11 cellular contexts compared by ENCODE assay signal in the genomic region with DNA sequence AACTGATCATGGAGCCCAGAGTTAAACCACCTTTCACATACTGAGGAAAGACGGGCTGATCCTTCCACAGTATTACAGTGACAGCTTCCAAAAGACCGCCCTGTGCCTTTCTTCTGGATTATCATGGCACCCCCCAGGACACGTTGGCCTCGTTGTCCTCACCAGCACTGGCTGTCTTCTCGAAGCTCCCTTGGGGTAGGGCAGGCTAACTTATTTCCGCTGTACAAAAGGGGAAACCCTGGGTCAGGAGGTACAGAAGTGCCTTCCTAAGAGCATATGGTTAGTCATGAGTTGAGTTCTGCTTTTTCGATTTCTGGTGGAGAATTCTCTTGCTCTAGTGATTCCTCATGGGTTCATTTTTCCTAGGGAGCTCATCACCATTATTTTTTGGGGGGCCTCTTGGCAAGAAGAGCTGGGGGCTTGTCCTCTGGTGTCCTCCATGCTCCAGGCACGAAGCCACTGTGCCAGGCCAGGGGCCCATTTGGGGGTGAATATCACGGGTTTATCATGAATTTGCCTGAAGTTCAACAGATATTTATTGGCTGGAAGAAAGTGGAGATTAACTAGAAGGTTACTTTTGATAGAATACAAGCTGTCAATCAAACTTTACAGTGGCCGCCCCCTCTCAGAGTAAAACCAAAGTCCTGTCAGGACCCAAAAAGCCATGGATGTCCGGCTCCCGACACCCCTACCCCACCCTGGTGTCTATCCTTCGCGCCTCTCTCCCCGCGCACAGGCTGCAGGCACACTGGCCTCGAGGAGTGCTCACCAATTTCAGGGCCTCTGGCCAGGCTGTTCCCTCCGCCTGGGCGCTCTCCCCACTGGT. TPM values are rescaled to one million over a fixed set of nuclear protein-coding genes. Genes with fewer than 3 reads are reported as not detected.
DNase-seq lines count a peak whose midpoint lies in the region; ATAC-seq lines count a peak whose summit lies in the region.
"Had no signal": no experiment of that assay in that cellular context is flagged by ENCODE, and none has a peak within 500 bp of the region (broad histone marks: within the 10 kb centered on the region; RNA-seq: fewer than 3 reads in every experiment).

No MANE protein-coding gene starts in this region.

- no peaks in the 10 kb centered on the region for H3K27me3 ChIP-seq in CD4-positive, CD25-positive, alpha-beta regulatory T cell (ENCODE audit: control insufficient read depth, insufficient read depth, low read length)
- H3K27me3 ChIP-seq: cardiac muscle cell had no signal

- H3K4me3 ChIP-seq in CD4-positive, CD25-positive, alpha-beta regulatory T cell (ENCODE audit: low read depth, low read length): no peak overlapping the region
- H3K4me3 ChIP-seq: cardiac muscle cell had no signal

- no peaks in the 10 kb centered on the region for H3K36me3 Mint-ChIP-seq in CD4-positive, CD25-positive, alpha-beta regulatory T cell
- H3K36me3 Mint-ChIP-seq in dendritic cell treated with granulocyte-macrophage colony-stimulating factor and Interleukin-4, amounts not matched to agents 40 ng/mL and 50 ng/mL, for 4 days (ENCODE audit: low read depth): no peaks in the 10 kb centered on the region
- H3K36me3 Mint-ChIP-seq: T-cell had no signal

- H3K4me3 Mint-ChIP-seq in CD4-positive, CD25-positive, alpha-beta regulatory T cell: no peak overlapping the region
- no peak overlapping the region for H3K4me3 Mint-ChIP-seq in dendritic cell treated with granulocyte-macrophage colony-stimulating factor and Interleukin-4, amounts not matched to agents 40 ng/mL and 50 ng/mL, for 4 days
- H3K4me3 Mint-ChIP-seq: T-cell had no signal

- peaks cover 0 to 2% (median 0%) of the 10 kb centered on the region in 7 donors for H3K9me3 Mint-ChIP-seq in CD4-positive, CD25-positive, alpha-beta regulatory T cell
- no peaks in the 10 kb centered on the region for H3K9me3 Mint-ChIP-seq in dendritic cell treated with granulocyte-macrophage colony-stimulating factor and Interleukin-4, amounts not matched to agents 40 ng/mL and 50 ng/mL, for 4 days
- H3K9me3 Mint-ChIP-seq: T-cell had no signal

- H3K27ac ChIP-seq in CD4-positive, CD25-positive, alpha-beta regulatory T cell (ENCODE audit: insufficient read depth, low read length, poor library complexity, severe bottlenecking): no peak overlapping the region
- H3K27ac ChIP-seq: cardiac muscle cell had no signal

- peak; percentile 68 to 70 for ATAC-seq in CD4-positive, CD25-positive, alpha-beta regulatory T cell (ENCODE audit: low read depth in 2 of 2)
- ATAC-seq in GM19351 (IDR thresholded peaks at IDR 0.05; ENCODE audit: unreplicated experiment): peak; percentile 75
- ATAC-seq in HG03439 (IDR thresholded peaks at IDR 0.05; ENCODE audit: unreplicated experiment): peak; percentile 37
- no peak for ATAC-seq in GM18519 (IDR thresholded peaks at IDR 0.05; ENCODE audit: low FRiP score, unreplicated experiment)

- no peaks in the 10 kb centered on the region for H3K9me3 ChIP-seq in CD4-positive, CD25-positive, alpha-beta regulatory T cell (ENCODE audit: control insufficient read depth in 2 of 2, low read length in 2 of 2)

- no peaks in the 10 kb centered on the region for H3K36me3 ChIP-seq in CD4-positive, CD25-positive, alpha-beta regulatory T cell (ENCODE audit: control insufficient read depth, insufficient read depth, low read length)
- H3K36me3 ChIP-seq: cardiac muscle cell had no signal

- H3K4me1 ChIP-seq in CD4-positive, CD25-positive, alpha-beta regulatory T cell (ENCODE audit: control insufficient read depth, insufficient read depth, low read length, poor library complexity, severe bottlenecking): no peaks in the 10 kb centered on the region

- H3K27ac Mint-ChIP-seq in CD4-positive, CD25-positive, alpha-beta regulatory T cell: peak overlapping the region in 2 of 3 donors; percentile 14 to 78
- H3K27ac Mint-ChIP-seq in dendritic cell treated with granulocyte-macrophage colony-stimulating factor and Interleukin-4, amounts not matched to agents 40 ng/mL and 50 ng/mL, for 4 days: peak overlapping the region; percentile 95
- H3K27ac Mint-ChIP-seq: T-cell had no signal

- peak in 1 of 3 donors; percentile 34 for DNase-seq in CD4-positive, CD25-positive, alpha-beta regulatory T cell
- DNase-seq in GM19240 (ENCODE audit: insufficient read length, low spot score): no peak
- no peak for DNase-seq in NCI-H226
- no peak for DNase-seq in AG08395 (ENCODE audit: low spot score)
- DNase-seq: IMR-90 had no signal

- intact Hi-C loops in dendritic cell treated with granulocyte-macrophage colony-stimulating factor and Interleukin-4, amounts not matched to agents 40 ng/mL and 50 ng/mL, for 4 days (cut with micrococcal nuclease): no loop called here

- H3K4me1 Mint-ChIP-seq in CD4-positive, CD25-positive, alpha-beta regulatory T cell: peaks cover 0 to 8% (median 3%) of the 10 kb centered on the region in 4 donors
- peaks cover 48% of the 10 kb centered on the region for H3K4me1 Mint-ChIP-seq in dendritic cell treated with granulocyte-macrophage colony-stimulating factor and Interleukin-4, amounts not matched to agents 40 ng/mL and 50 ng/mL, for 4 days (ENCODE audit: low read depth)

- H3K27me3 Mint-ChIP-seq in CD4-positive, CD25-positive, alpha-beta regulatory T cell: peaks cover 8% of the 10 kb centered on the region
- peaks cover 3% of the 10 kb centered on the region for H3K27me3 Mint-ChIP-seq in dendritic cell treated with granulocyte-macrophage colony-stimulating factor and Interleukin-4, amounts not matched to agents 40 ng/mL and 50 ng/mL, for 4 days
- H3K27me3 Mint-ChIP-seq: T-cell had no signal

RNA-seq across cellular contexts. Expression of a gene that starts 8.8 kb away (rescaled TPM):
- 71.2 TPM for total RNA-seq in CD4-positive, CD25-positive, alpha-beta regulatory T cell
- 10 to 100 TPM; 17.7 to 26.9 (median 20.4) TPM for polyA plus RNA-seq in CD4-positive, CD25-positive, alpha-beta regulatory T cell
